22 cellular contexts compared by ENCODE assay signal in genomic region chr15:101437209-101437608, GRCh38. TPM values are rescaled to one million over a fixed set of nuclear protein-coding genes. Genes with fewer than 3 reads are reported as not detected.
DNase-seq lines count a peak whose midpoint lies in the region; ATAC-seq and TF ChIP-seq lines count a peak whose summit lies in the region.
"Had no signal": no experiment of that assay in that cellular context is flagged by ENCODE, and none has a peak within 500 bp of the region (broad histone marks: within the 10 kb centered on the region; RNA-seq: fewer than 3 reads in every experiment).

No MANE protein-coding gene starts in this region.

- no peaks in the 10 kb centered on the region for H3K27me3 ChIP-seq in Caco-2 (replicated peaks; ENCODE audit: control insufficient read depth, insufficient read depth, low read length)
- H3K27me3 ChIP-seq: body of pancreas had no signal

- H3K4me3 ChIP-seq in Caco-2 (ENCODE audit: low read depth, low read length), result no peak overlapping the region
- H3K4me3 ChIP-seq: body of pancreas, esophagus squamous epithelium had no signal

- H3K36me3 Mint-ChIP-seq in Caco-2 (ENCODE audit: insufficient read depth, unreplicated experiment), result peaks cover 25% of the 10 kb centered on the region
- no peaks in the 10 kb centered on the region for H3K36me3 Mint-ChIP-seq in osteocyte (ENCODE audit: unreplicated experiment)
- H3K36me3 Mint-ChIP-seq: CD8-positive, alpha-beta T cell; stimulated activated effector memory CD8-positive, alpha-beta T cell treated with anti-CD3 and anti-CD28 coated beads, Interleukin-12 subunit alpha, Interleukin-12 subunit beta, amount 100 ng/mL, for 72 hours; WTC11 had no signal

- H3K27me3 Mint-ChIP-seq in Caco-2 (ENCODE audit: insufficient read depth, unreplicated experiment) (no peaks in the 10 kb centered on the region), osteocyte (ENCODE audit: unreplicated experiment) (peaks cover 12% of the 10 kb centered on the region)

- no peak for TF ChIP-seq POLR2A in GM18505 (IDR thresholded peaks at IDR 0.05; ENCODE audit: borderline replicate concordance, extremely low read depth, insufficient read depth, insufficient read length)

- no peak overlapping the region for H3K4me3 Mint-ChIP-seq in Caco-2 (ENCODE audit: unreplicated experiment)
- no peak overlapping the region for H3K4me3 Mint-ChIP-seq in osteocyte (ENCODE audit: unreplicated experiment)
- H3K4me3 Mint-ChIP-seq: CD8-positive, alpha-beta T cell; nephron progenitor cell; stimulated activated effector memory CD8-positive, alpha-beta T cell treated with anti-CD3 and anti-CD28 coated beads, Interleukin-12 subunit alpha, Interleukin-12 subunit beta, amount 100 ng/mL, for 72 hours; WTC11 had no signal

- H3K4me1 Mint-ChIP-seq in Caco-2 (ENCODE audit: low read depth, unreplicated experiment) (peaks cover 33% of the 10 kb centered on the region), osteocyte (ENCODE audit: unreplicated experiment) (no peaks in the 10 kb centered on the region)
- H3K4me1 Mint-ChIP-seq: stimulated activated effector memory CD8-positive, alpha-beta T cell treated with anti-CD3 and anti-CD28 coated beads, Interleukin-12 subunit alpha, Interleukin-12 subunit beta, amount 100 ng/mL, for 72 hours had no signal

- POLR2A ChIA-PET in Caco-2 (lab: Charles Lee), result no interaction called here

- no TSS peak for BruUV-seq in Caco-2 (replicated peaks; lab: Mats Ljungman, UMichigan)

- CTCF ChIA-PET in Caco-2 (lab: Charles Lee), result no interaction called here

- peak overlapping the region; percentile 27 for H3K27ac Mint-ChIP-seq in Caco-2 (ENCODE audit: unreplicated experiment)
- H3K27ac Mint-ChIP-seq in osteocyte (ENCODE audit: unreplicated experiment), result no peak overlapping the region
- H3K27ac Mint-ChIP-seq: CD8-positive, alpha-beta T cell; nephron progenitor cell; progenitor cell of endocrine pancreas; stimulated activated effector memory CD8-positive, alpha-beta T cell treated with anti-CD3 and anti-CD28 coated beads, Interleukin-12 subunit alpha, Interleukin-12 subunit beta, amount 100 ng/mL, for 72 hours; WTC11 had no signal

- TF ChIP-seq CTCF in Caco-2 (IDR thresholded peaks at IDR 0.05; ENCODE audit: insufficient read depth in 1 of 2, low read depth in 1 of 2, low read length in 1 of 2, severe bottlenecking in 1 of 2, unreplicated experiment in 1 of 2) (no peak), osteocyte (IDR thresholded peaks at IDR 0.05) (no peak)

- H3K9me3 Mint-ChIP-seq in Caco-2 (ENCODE audit: unreplicated experiment) (no peaks in the 10 kb centered on the region), osteocyte (ENCODE audit: unreplicated experiment) (no peaks in the 10 kb centered on the region)
- H3K9me3 Mint-ChIP-seq: CD8-positive, alpha-beta T cell; stimulated activated effector memory CD8-positive, alpha-beta T cell treated with anti-CD3 and anti-CD28 coated beads, Interleukin-12 subunit alpha, Interleukin-12 subunit beta, amount 100 ng/mL, for 72 hours; WTC11 had no signal

- DNase-seq in Caco-2 (no peak), NCI-H345 (lab: John Stamatoyannopoulos, UW) (peak; percentile 83), head of caudate nucleus (peak in 36 of 42 donors; percentile 42 to 86 (median 66)), osteocyte (ENCODE audit: extremely low spot score, unreplicated experiment) (peak; percentile 73), GM19238 (ENCODE audit: insufficient read length, low spot score) (no peak), AG08395 (ENCODE audit: low spot score) (no peak), UCSD-AML1 (lab: John Stamatoyannopoulos, UW; ENCODE audit: unreplicated experiment) (no peak)
- DNase-seq: activated CD4-positive, alpha-beta T cell treated with anti-CD3 and anti-CD28 coated beads, Interleukin-2, amount 50 U/mL, for 4 hours; activated effector memory CD4-positive, alpha-beta T cell treated with Interleukin-2 at 50 U/mL for 16 hours; body of pancreas; CD8-positive, alpha-beta T cell; DMS53; esophagus squamous epithelium; left cardiac atrium; NCI-H2107; NCI-H524; nephron progenitor cell had no signal

- peaks cover 36% of the 10 kb centered on the region for H3K4me1 ChIP-seq in Caco-2

- H3K36me3 ChIP-seq in Caco-2 (ENCODE audit: control insufficient read depth, insufficient read depth, low read length), result no peaks in the 10 kb centered on the region
- H3K36me3 ChIP-seq: esophagus squamous epithelium had no signal

- no peak for ATAC-seq in GM18505 (IDR thresholded peaks at IDR 0.05; ENCODE audit: unreplicated experiment)
- ATAC-seq: body of pancreas; CD8-positive, alpha-beta T cell; left cardiac atrium; SK-N-SH treated with all-trans-retinoic acid at 6 μM for 48 hours; stimulated activated effector memory CD8-positive, alpha-beta T cell treated with anti-CD3 and anti-CD28 coated beads, Interleukin-12 subunit alpha, Interleukin-12 subunit beta, amount 100 ng/mL, for 72 hours; WTC11 had no signal

- intact Hi-C loops in Caco-2 (cut with micrococcal nuclease; ENCODE audit: unreplicated experiment) (loop anchor here (5.0 kb wide), 1 partner anchor 140 kb away; no protein-coding TSS in a partner anchor), head of caudate nucleus (cut with DNase I) (no loop called here)

- H3K9me3 ChIP-seq in Caco-2, result no peaks in the 10 kb centered on the region
- H3K9me3 ChIP-seq: body of pancreas, esophagus squamous epithelium had no signal

RNA-seq across cellular contexts. Expression of gene PCSK6, which starts 52.3 kb away (rescaled TPM):
- total RNA-seq in Caco-2 (2022), result 69.5 and 70.6 TPM in 2 replicates
- 0.43 and 0.55 TPM in 2 replicates for total RNA-seq in osteocyte

Comparison
In these comparisons a context has a peak if more than half of its experiments do, and no peak if none do; other contexts are left out.
1. DNase-seq: peak in NCI-H345 (single experiment), head of caudate nucleus (36 of 42) and osteocyte (single experiment); none in Caco-2 (0 of 2), GM19238 (single experiment), AG08395 (single experiment) and UCSD-AML1 (single experiment).
2. RNA of gene PCSK6, which starts 52.3 kb away (total RNA-seq): 69.5 to 70.6 TPM in Caco-2; 0.43 to 0.55 TPM in osteocyte; every median in the first group is over 10 times any median in the second.